1 cellular context compared by ENCODE assay signal in genomic region chr2:74481961-74482800, GRCh38.
A peak's percentile ranks its signal among the peaks of the same experiment; 100 is the strongest.
TF ChIP-seq lines count a peak whose summit lies in the region.

No MANE protein-coding gene starts in this region.

TF ChIP-seq in HepG2, 621 proteins besides CTCF, POLR2A, EP300 and RAD21 (continued from another document and continues in another):
- TF ChIP-seq JUNB (CRISPR knock-in tag; IDR thresholded peaks at IDR 0.05; ENCODE audit: borderline replicate concordance) (no peak), HNF4A (CRISPR knock-in tag; IDR thresholded peaks at IDR 0.05) (peak; percentile 66), CBFB (CRISPR knock-in tag; IDR thresholded peaks at IDR 0.05) (0 out of 2 replicates have a peak, but pooled peaks have one; percentile 26), BRD4 (CRISPR knock-in tag; IDR thresholded peaks at IDR 0.05) (peak; percentile 92), FOXK2 (IDR thresholded peaks at IDR 0.05) (no peak), BRF2 (CRISPR knock-in tag; IDR thresholded peaks at IDR 0.05) (peak; percentile 63; the same call in 1 of the 2 replicates), THAP8 (CRISPR knock-in tag; IDR thresholded peaks at IDR 0.05; ENCODE audit: borderline replicate concordance) (no peak; the same call in none of the 2 replicates), ATRX (CRISPR knock-in tag; IDR thresholded peaks at IDR 0.05; ENCODE audit: borderline replicate concordance) (no peak), FOXA3 (CRISPR knock-in tag; IDR thresholded peaks at IDR 0.05) (no peak), POGK (CRISPR knock-in tag; conservative IDR thresholded peaks at IDR 0.05) (peak; percentile 72), PITX1 (CRISPR knock-in tag; IDR thresholded peaks at IDR 0.05) (no peak; the same call in none of the 2 replicates), ZNF710 (CRISPR knock-in tag; IDR thresholded peaks at IDR 0.05; ENCODE audit: borderline replicate concordance) (peak; percentile 57; the same call in 1 of the 2 replicates), POLR2AphosphoS2 (IDR thresholded peaks at IDR 0.05; ENCODE audit: low read depth, low read length) (no peak), KDM1A (CRISPR knock-in tag; IDR thresholded peaks at IDR 0.05) (no peak; the same call in 1 of the 2 replicates), SRY (CRISPR knock-in tag; IDR thresholded peaks at IDR 0.05) (0 out of 2 replicates have a peak, but pooled peaks have one; percentile 20), ETS1 (CRISPR knock-in tag; IDR thresholded peaks at IDR 0.05) (no peak), IRF1 (CRISPR knock-in tag; IDR thresholded peaks at IDR 0.05; ENCODE audit: low read depth) (no peak), KAT7 (CRISPR knock-in tag; IDR thresholded peaks at IDR 0.05; ENCODE audit: borderline replicate concordance) (no peak; the same call in none of the 2 replicates), ZNF569 (CRISPR knock-in tag; IDR thresholded peaks at IDR 0.05; ENCODE audit: borderline replicate concordance) (no peak), ZNF17 (CRISPR knock-in tag; IDR thresholded peaks at IDR 0.05) (no peak), ZNF24 (IDR thresholded peaks at IDR 0.05) (no peak), ARNT2 (CRISPR knock-in tag; IDR thresholded peaks at IDR 0.05; ENCODE audit: low read depth) (no peak; the same call in 1 of the 2 replicates), SAFB2 (CRISPR knock-in tag; IDR thresholded peaks at IDR 0.05; ENCODE audit: borderline replicate concordance, low read depth) (peak; percentile 46; the same call in 1 of the 2 replicates), KDM6A (CRISPR knock-in tag; IDR thresholded peaks at IDR 0.05; ENCODE audit: low read depth) (no peak), ZNF766 (CRISPR knock-in tag; IDR thresholded peaks at IDR 0.05; ENCODE audit: borderline replicate concordance) (no peak), ZNF574 (CRISPR knock-in tag; IDR thresholded peaks at IDR 0.05) (peak; percentile 20; the same call in 1 of the 2 replicates), NCOA5 (CRISPR knock-in tag; IDR thresholded peaks at IDR 0.05) (peak; percentile 32; the same call in 1 of the 2 replicates), GATA4 (IDR thresholded peaks at IDR 0.05; ENCODE audit: borderline replicate concordance, low read depth) (0 out of 2 replicates have a peak, but pooled peaks have one; percentile 14), TAF15 (IDR thresholded peaks at IDR 0.05; ENCODE audit: low read depth, low read length, poor library complexity, severe bottlenecking) (peak; percentile 86), ZNF709 (CRISPR knock-in tag; IDR thresholded peaks at IDR 0.05) (peak; percentile 11; the same call in 1 of the 2 replicates), ZNF431 (CRISPR knock-in tag; IDR thresholded peaks at IDR 0.05; ENCODE audit: borderline replicate concordance, low read depth) (no peak), CAMTA2 (CRISPR knock-in tag; IDR thresholded peaks at IDR 0.05; ENCODE audit: borderline replicate concordance) (peak; percentile 97), SP140L (CRISPR knock-in tag; IDR thresholded peaks at IDR 0.05; ENCODE audit: borderline replicate concordance) (no peak; the same call in 1 of the 2 replicates), NFIC (IDR thresholded peaks at IDR 0.05; ENCODE audit: low read length) (no peak; the same call in 1 of the 2 replicates), EED (CRISPR knock-in tag; IDR thresholded peaks at IDR 0.05) (no peak), KDM5B (CRISPR knock-in tag; IDR thresholded peaks at IDR 0.05; ENCODE audit: borderline replicate concordance) (no peak; the same call in 1 of the 2 replicates), ELF4 (CRISPR knock-in tag; IDR thresholded peaks at IDR 0.05; ENCODE audit: borderline replicate concordance) (no peak; the same call in 1 of the 2 replicates), GATAD1 (CRISPR knock-in tag; IDR thresholded peaks at IDR 0.05) (no peak; the same call in 1 of the 2 replicates), ZC3H4 (CRISPR knock-in tag; IDR thresholded peaks at IDR 0.05; ENCODE audit: borderline replicate concordance) (no peak), ZNF18 (CRISPR knock-in tag; IDR thresholded peaks at IDR 0.05; ENCODE audit: insufficient replicate concordance) (no peak), ZNF792 (CRISPR knock-in tag; IDR thresholded peaks at IDR 0.05) (0 out of 2 replicates have a peak, but pooled peaks have one; percentile 34), SALL2 (CRISPR knock-in tag; IDR thresholded peaks at IDR 0.05) (no peak), ZHX1 (CRISPR knock-in tag; IDR thresholded peaks at IDR 0.05; ENCODE audit: low read depth) (no peak; the same call in 1 of the 2 replicates), SETDB1 (CRISPR knock-in tag; IDR thresholded peaks at IDR 0.05; ENCODE audit: borderline replicate concordance) (no peak), ERF (CRISPR knock-in tag; IDR thresholded peaks at IDR 0.05) (no peak; the same call in 1 of the 2 replicates), GATAD2A (CRISPR knock-in tag; IDR thresholded peaks at IDR 0.05) (no peak), GTF2F1 (IDR thresholded peaks at IDR 0.05; ENCODE audit: low read length) (no peak), ZNF264 (CRISPR knock-in tag; IDR thresholded peaks at IDR 0.05) (0 out of 2 replicates have a peak, but pooled peaks have one; percentile 39), NRL (CRISPR knock-in tag; IDR thresholded peaks at IDR 0.05; ENCODE audit: borderline replicate concordance) (peak; percentile 82; the same call in 1 of the 2 replicates), PBX2 (CRISPR knock-in tag; IDR thresholded peaks at IDR 0.05) (no peak), MEIS2 (CRISPR knock-in tag; IDR thresholded peaks at IDR 0.05) (peak; percentile 72), PAF1 (CRISPR knock-in tag; IDR thresholded peaks at IDR 0.05) (no peak), ZNF737 (CRISPR knock-in tag; IDR thresholded peaks at IDR 0.05; ENCODE audit: borderline replicate concordance) (no peak), NR2F1 (CRISPR knock-in tag; IDR thresholded peaks at IDR 0.05) (no peak)
